8 cellular contexts compared by ENCODE assay signal in the genomic region with DNA sequence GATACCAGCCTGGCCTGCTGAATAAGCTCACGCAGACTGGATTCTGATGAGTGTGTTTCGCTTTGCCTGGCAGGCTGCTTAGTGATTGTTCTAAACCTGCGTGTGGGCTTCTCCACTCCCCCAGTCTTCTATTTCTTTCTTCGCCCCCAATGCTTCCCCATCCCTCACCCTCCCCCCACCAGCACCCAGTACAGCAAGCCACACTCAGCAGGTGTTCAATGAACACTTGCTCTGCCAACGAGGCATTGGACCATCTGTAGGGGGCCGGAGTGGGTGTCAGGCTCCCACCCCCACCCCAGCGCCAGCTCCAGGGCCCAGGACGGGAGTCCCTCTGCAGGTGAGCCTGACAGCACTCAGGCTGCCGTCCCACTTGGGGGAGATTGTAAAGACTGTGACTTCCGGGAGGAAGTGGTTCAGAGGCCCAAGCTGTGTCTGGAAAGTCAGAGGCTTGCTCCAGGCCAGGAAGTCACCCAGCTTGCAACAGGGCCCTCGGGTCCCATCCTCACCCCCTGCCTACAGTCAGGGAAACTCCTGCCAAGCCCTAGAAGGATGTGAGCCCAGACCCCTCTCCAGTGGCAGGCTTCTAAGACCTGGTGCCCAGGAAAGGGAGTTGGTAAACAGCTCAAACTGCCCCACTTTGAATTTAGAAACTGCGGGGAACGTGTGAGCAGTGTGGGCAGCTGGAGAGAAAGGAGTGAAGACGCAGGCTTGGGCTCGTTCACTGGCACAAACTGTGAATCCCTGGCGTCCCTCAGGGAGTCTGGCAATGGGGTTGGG.
DNase-seq lines count a peak whose midpoint lies in the region; ATAC-seq and TF ChIP-seq lines count a peak whose summit lies in the region.

No MANE protein-coding gene starts in this region.

- peak; percentile 76 for ATAC-seq in HG03460 (IDR thresholded peaks at IDR 0.05; ENCODE audit: unreplicated experiment)
- no peak for ATAC-seq in PC-3
- no peak for ATAC-seq in GM19023 (IDR thresholded peaks at IDR 0.05; ENCODE audit: unreplicated experiment)

- no peaks in the 10 kb centered on the region for H3K36me3 Mint-ChIP-seq in activated CD4-positive, alpha-beta T cell treated with anti-CD3 and anti-CD28 coated beads, Interleukin-2, amount 10 ng/mL, durations not matched to agents 24 days and 14 days (ENCODE audit: low read depth)

- BruUV-seq in PC-3 (replicated peaks; lab: Mats Ljungman, UMichigan) = no TSS peak

- in situ Hi-C loops in GM13976 (cut with MboI; ENCODE audit: low sequenced_read_pairs, unreplicated experiment) = no loop called here

- H3K4me2 ChIP-seq in PC-3 (ENCODE audit: low read length) = no peak overlapping the region

- H3K79me2 ChIP-seq in PC-3 (ENCODE audit: low read length) = no peaks in the 10 kb centered on the region

- intact Hi-C loops in activated CD4-positive, alpha-beta T cell treated with anti-CD3 and anti-CD28 coated beads, Interleukin-2, amount 10 ng/mL, durations not matched to agents 24 days and 14 days (cut with micrococcal nuclease) = no loop called here
- intact Hi-C loops in PC-3 (cut with micrococcal nuclease) = no loop called here

- peaks cover 2 to 7% of the 10 kb centered on the region in 2 donors for H3K4me1 ChIP-seq in esophagus (ENCODE audit: control insufficient read depth in 2 of 2, insufficient read depth in 2 of 2, low read length in 1 of 2)
- no peaks in the 10 kb centered on the region for H3K4me1 ChIP-seq in PC-3 (ENCODE audit: insufficient read depth, low read length)

- peaks cover 23% of the 10 kb centered on the region for H3K4me1 Mint-ChIP-seq in activated CD4-positive, alpha-beta T cell treated with anti-CD3 and anti-CD28 coated beads, Interleukin-2, amount 10 ng/mL, durations not matched to agents 24 days and 14 days

- POLR2A ChIA-PET in PC-3 (lab: Charles Lee; ENCODE audit: unreplicated experiment) = no interaction called here

- no peak overlapping the region for H2AFZ ChIP-seq in PC-3 (ENCODE audit: low read length)

- no peaks in the 10 kb centered on the region for H3K9me2 ChIP-seq in PC-3 (replicated peaks; ENCODE audit: low read length)

- WGBS in esophagus, 2 donors = 40 to 51% methylated on average over 16 of the region's 16 CpGs

- H3K27ac Mint-ChIP-seq in activated CD4-positive, alpha-beta T cell treated with anti-CD3 and anti-CD28 coated beads, Interleukin-2, amount 10 ng/mL, durations not matched to agents 24 days and 14 days = peak overlapping the region; percentile 84

- H3K9me3 Mint-ChIP-seq in activated CD4-positive, alpha-beta T cell treated with anti-CD3 and anti-CD28 coated beads, Interleukin-2, amount 10 ng/mL, durations not matched to agents 24 days and 14 days = no peaks in the 10 kb centered on the region

- H3K4me3 ChIP-seq in esophagus (ENCODE audit: low read depth in 1 of 2, low read length in 2 of 2) (no peak overlapping the region), PC-3 (ENCODE audit: low read length) (no peak overlapping the region)

- H3K36me3 ChIP-seq in esophagus (ENCODE audit: control insufficient read depth in 2 of 2, insufficient read depth in 2 of 2, low read length in 1 of 2) = no peaks in the 10 kb centered on the region
- H3K36me3 ChIP-seq in PC-3 (ENCODE audit: low read depth, low read length) = no peaks in the 10 kb centered on the region

- H3F3A ChIP-seq in PC-3 (ENCODE audit: low read length, unreplicated experiment) = no peaks in the 10 kb centered on the region

- no peak overlapping the region for H3K9ac ChIP-seq in PC-3 (ENCODE audit: low read length)

- H3K9me3 ChIP-seq in esophagus (ENCODE audit: control insufficient read depth in 2 of 2, insufficient read depth in 1 of 2, low read depth in 1 of 2, low read length in 1 of 2) = no peaks in the 10 kb centered on the region
- H3K9me3 ChIP-seq in PC-3 (ENCODE audit: low read length) = no peaks in the 10 kb centered on the region

- CTCF ChIA-PET in PC-3 (lab: Charles Lee) = no interaction called here

- DNase-seq in GM13976 (ENCODE audit: low spot score) (peak; percentile 63), PC-3 (no peak), SIG-M5 treated with dmso at 0.1 percent for 504 hours (lab: John Stamatoyannopoulos, UW; ENCODE audit: unreplicated experiment) (no peak)
- DNase-seq in activated CD4-positive, alpha-beta T cell treated with anti-CD3 and anti-CD28 coated beads, Interleukin-2, amount 10 ng/mL, durations not matched to agents 24 days and 14 days = peak; percentile 85
- DNase-seq in stimulated activated CD8-positive, alpha-beta memory T cell treated with anti-CD3 and anti-CD28 coated beads, Interleukin-4, amount 100 ng/mL, for 24 hours (ENCODE audit: low read depth) = peak; percentile 38

- no peaks in the 10 kb centered on the region for H3K27me3 ChIP-seq in esophagus (ENCODE audit: control insufficient read depth in 1 of 2, insufficient read depth in 2 of 2, low read length in 2 of 2)
- no peaks in the 10 kb centered on the region for H3K27me3 ChIP-seq in PC-3 (ENCODE audit: low read length)

- no peaks in the 10 kb centered on the region for H4K20me1 ChIP-seq in PC-3 (ENCODE audit: low read length)

- peaks cover 2% of the 10 kb centered on the region for H3K27me3 Mint-ChIP-seq in activated CD4-positive, alpha-beta T cell treated with anti-CD3 and anti-CD28 coated beads, Interleukin-2, amount 10 ng/mL, durations not matched to agents 24 days and 14 days

- H3K27ac ChIP-seq in esophagus (ENCODE audit: low read depth in 2 of 2, low read length in 1 of 2) (peak overlapping the region; percentile 29 to 43), PC-3 (ENCODE audit: low read length) (no peak overlapping the region)

- peak overlapping the region; percentile 43 for H3K4me3 Mint-ChIP-seq in activated CD4-positive, alpha-beta T cell treated with anti-CD3 and anti-CD28 coated beads, Interleukin-2, amount 10 ng/mL, durations not matched to agents 24 days and 14 days

- no peak for TF ChIP-seq CTCF in GM13976 (IDR thresholded peaks at IDR 0.05; ENCODE audit: borderline replicate concordance, control extremely low read depth, extremely low read depth, insufficient read depth, missing control alignments)
- no peak for TF ChIP-seq CTCF in PC-3 (conservative IDR thresholded peaks at IDR 0.05; ENCODE audit: low read depth, low read length)

Comparison
In these comparisons a context has a peak if more than half of its experiments do, and no peak if none do; other contexts are left out.
1. DNase-seq: peak in GM13976 (single experiment), activated CD4-positive, alpha-beta T cell treated with anti-CD3 and anti-CD28 coated beads, Interleukin-2, amount 10 ng/mL, durations not matched to agents 24 days and 14 days (single experiment) and stimulated activated CD8-positive, alpha-beta memory T cell treated with anti-CD3 and anti-CD28 coated beads, Interleukin-4, amount 100 ng/mL, for 24 hours (single experiment); none in PC-3 (single experiment) and SIG-M5 treated with dmso at 0.1 percent for 504 hours (single experiment).